ENCODE assay signal across 18 cellular contexts in genomic region chr16:77499373-77500285, GRCh38.
DNase-seq lines count a peak whose midpoint lies in the region; ATAC-seq, FAIRE-seq and TF ChIP-seq lines count a peak whose summit lies in the region.
"Had no signal": no experiment of that assay in that cellular context is flagged by ENCODE, and none has a peak within 500 bp of the region (broad histone marks: within the 10 kb centered on the region; RNA-seq: fewer than 3 reads in every experiment).

No MANE protein-coding gene starts in this region.

- TF ChIP-seq CTCF in MCF 10A (IDR thresholded peaks at IDR 0.05; ENCODE audit: unreplicated experiment) (no peak), breast epithelium (IDR thresholded peaks at IDR 0.05) (no peak), endothelial cell of umbilical vein (IDR thresholded peaks at IDR 0.05; ENCODE audit: extremely low read depth in 1 of 2, insufficient read depth in 1 of 2, low read depth in 1 of 2, low read length in 2 of 2) (no peak), left lung (IDR thresholded peaks at IDR 0.05) (no peak), vagina (IDR thresholded peaks at IDR 0.05) (no peak), upper lobe of right lung (IDR thresholded peaks at IDR 0.05) (no peak)

- H3K27me3 Mint-ChIP-seq in MCF 10A (ENCODE audit: insufficient read depth, unreplicated experiment) = peaks cover 12% of the 10 kb centered on the region

- no peak overlapping the region for H3K4me3 Mint-ChIP-seq in MCF 10A (ENCODE audit: unreplicated experiment)
- H3K4me3 Mint-ChIP-seq: stimulated activated naive CD8-positive, alpha-beta T cell treated with anti-CD3 and anti-CD28 coated beads, Interleukin-15, Interleukin-2, amounts not matched to agents 100 ng/mL and 50 ng/mL, for 24 hours; T-cell had no signal

- H3K4me3 ChIP-seq in breast epithelium (no peak overlapping the region), endothelial cell of umbilical vein (replicated peaks in 1 of 3; ENCODE audit: insufficient read depth in 1 of 3, low read depth in 1 of 3, low read length in 3 of 3) (no peak overlapping the region), left lung (no peak overlapping the region), vagina (no peak overlapping the region), H7 (ENCODE audit: insufficient read depth, low read depth, low read length) (no peak overlapping the region), upper lobe of right lung (no peak overlapping the region)

- no peaks in the 10 kb centered on the region for H3K36me3 Mint-ChIP-seq in MCF 10A (ENCODE audit: insufficient read depth, unreplicated experiment)
- H3K36me3 Mint-ChIP-seq: T-cell had no signal

- BruUV-seq in MCF 10A (replicated peaks; lab: Mats Ljungman, UMichigan) (no TSS peak), endothelial cell of umbilical vein (replicated peaks; lab: Mats Ljungman, UMichigan) (TSS peak; percentile 99)

- H3K4me1 ChIP-seq in breast epithelium (no peaks in the 10 kb centered on the region), endothelial cell of umbilical vein (ENCODE audit: control insufficient read depth, extremely low read depth, insufficient read depth, low read length) (peaks cover 23% of the 10 kb centered on the region), left lung (no peaks in the 10 kb centered on the region), vagina (peaks cover 12% of the 10 kb centered on the region), upper lobe of right lung (no peaks in the 10 kb centered on the region)

- no peak overlapping the region for H3K27ac ChIP-seq in breast epithelium
- peak overlapping the region; percentile 21 for H3K27ac ChIP-seq in endothelial cell of umbilical vein (ENCODE audit: insufficient read depth, low read depth, low read length)
- no peak overlapping the region for H3K27ac ChIP-seq in left lung
- peak overlapping the region; percentile 5 for H3K27ac ChIP-seq in vagina
- no peak overlapping the region for H3K27ac ChIP-seq in upper lobe of right lung
- H3K27ac ChIP-seq: 22Rv1, KMS-11 had no signal

- POLR2A ChIA-PET in MCF 10A (lab: Yijun Ruan, JAX) = no interaction called here
- POLR2A ChIA-PET in endothelial cell of umbilical vein (lab: Charles Lee) = no interaction called here

- no peak overlapping the region for H3K27ac Mint-ChIP-seq in MCF 10A (ENCODE audit: low read depth, unreplicated experiment)
- H3K27ac Mint-ChIP-seq: stimulated activated naive CD8-positive, alpha-beta T cell treated with anti-CD3 and anti-CD28 coated beads, Interleukin-15, Interleukin-2, amounts not matched to agents 100 ng/mL and 50 ng/mL, for 24 hours; T-cell had no signal

- H3K9ac ChIP-seq in endothelial cell of umbilical vein (replicated peaks; ENCODE audit: extremely low read depth, insufficient read depth, low read length) = peak overlapping the region; percentile 30
- H3K9ac ChIP-seq: KMS-11 had no signal

- no peaks in the 10 kb centered on the region for H3K9me1 ChIP-seq in endothelial cell of umbilical vein (replicated peaks; ENCODE audit: control insufficient read depth, extremely low read depth, insufficient read depth, low read length)

- peak; percentile 39 for ATAC-seq in left lung
- no peak for ATAC-seq in HG03460 (IDR thresholded peaks at IDR 0.05; ENCODE audit: unreplicated experiment)
- no peak for ATAC-seq in upper lobe of right lung
- ATAC-seq: T-cell had no signal

- no peaks in the 10 kb centered on the region for H3K9me3 Mint-ChIP-seq in MCF 10A (ENCODE audit: unreplicated experiment)
- H3K9me3 Mint-ChIP-seq: stimulated activated naive CD8-positive, alpha-beta T cell treated with anti-CD3 and anti-CD28 coated beads, Interleukin-15, Interleukin-2, amounts not matched to agents 100 ng/mL and 50 ng/mL, for 24 hours had no signal

- CTCF ChIA-PET in MCF 10A (lab: Yijun Ruan, JAX) (no interaction called here), endothelial cell of umbilical vein (lab: Charles Lee) (interaction anchor here (1.3 kb wide), 1 partner anchor 62 kb away, joined by 4 read pairs; no protein-coding TSS in a partner anchor)

- H3K27me3 ChIP-seq in breast epithelium = no peaks in the 10 kb centered on the region
- no peaks in the 10 kb centered on the region for H3K27me3 ChIP-seq in endothelial cell of umbilical vein (ENCODE audit: control insufficient read depth in 2 of 2, insufficient read depth in 2 of 2, low read length in 2 of 2)
- H3K27me3 ChIP-seq in left lung = no peaks in the 10 kb centered on the region
- H3K27me3 ChIP-seq in vagina = no peaks in the 10 kb centered on the region
- H3K27me3 ChIP-seq in H7 (ENCODE audit: control insufficient read depth, insufficient read depth, low read length) = no peaks in the 10 kb centered on the region; the same call in 1 of the 2 replicates
- H3K27me3 ChIP-seq in upper lobe of right lung = no peaks in the 10 kb centered on the region

- H4K20me1 ChIP-seq in endothelial cell of umbilical vein (replicated peaks; ENCODE audit: control insufficient read depth, extremely low read depth, insufficient read depth, low read length) = no peaks in the 10 kb centered on the region

- H3K4me2 ChIP-seq in endothelial cell of umbilical vein (ENCODE audit: insufficient read depth, low read length) = no peak overlapping the region
- H3K4me2 ChIP-seq: KMS-11 had no signal

- DNase-seq in MCF 10A (ENCODE audit: unreplicated experiment) (peak; percentile 71), breast epithelium (ENCODE audit: low spot score in 2 of 2) (no peak), endothelial cell of umbilical vein (ENCODE audit: low read depth, low spot score) (peak; percentile 91), left lung (no peak), vagina (ENCODE audit: extremely low spot score in 2 of 2) (no peak), H7 (no peak), upper lobe of right lung (no peak)
- DNase-seq: activated CD8-positive, alpha-beta memory T cell treated with anti-CD3 and anti-CD28 coated beads, Interleukin-2, amount 50 U/mL, for 48 hours; central memory CD4-positive, alpha-beta T cell; DMS53; glutamatergic neuron; NCI-H69; stimulated activated CD4-positive, alpha-beta T cell treated with anti-CD3 and anti-CD28 coated beads, Interleukin-15, amount 100 ng/mL, for 24 hours; T-cell had no signal

- peak overlapping the region; percentile 41 for H2AFZ ChIP-seq in endothelial cell of umbilical vein (ENCODE audit: low read depth, low read length)

- no peaks in the 10 kb centered on the region for H3K36me3 ChIP-seq in breast epithelium
- H3K36me3 ChIP-seq in endothelial cell of umbilical vein (ENCODE audit: control insufficient read depth in 2 of 2, extremely low read depth in 1 of 2, insufficient read depth in 2 of 2, low read length in 2 of 2) = no peaks in the 10 kb centered on the region
- H3K36me3 ChIP-seq in left lung = no peaks in the 10 kb centered on the region
- H3K36me3 ChIP-seq in vagina = no peaks in the 10 kb centered on the region
- H3K36me3 ChIP-seq in H7 (replicated peaks; ENCODE audit: control insufficient read depth, insufficient read depth, low read length) = no peaks in the 10 kb centered on the region
- H3K36me3 ChIP-seq in upper lobe of right lung = no peaks in the 10 kb centered on the region

- H3K79me2 ChIP-seq in endothelial cell of umbilical vein (ENCODE audit: control insufficient read depth, insufficient read depth, low read length) = no peaks in the 10 kb centered on the region

- no peaks in the 10 kb centered on the region for H3K9me3 ChIP-seq in breast epithelium
- no peaks in the 10 kb centered on the region for H3K9me3 ChIP-seq in endothelial cell of umbilical vein (replicated peaks; ENCODE audit: control insufficient read depth, insufficient read depth, low read length)
- H3K9me3 ChIP-seq in left lung = no peaks in the 10 kb centered on the region
- H3K9me3 ChIP-seq in vagina = no peaks in the 10 kb centered on the region
- no peaks in the 10 kb centered on the region for H3K9me3 ChIP-seq in upper lobe of right lung

- no peaks in the 10 kb centered on the region for H3K4me1 Mint-ChIP-seq in MCF 10A (ENCODE audit: insufficient read depth, unreplicated experiment)
- H3K4me1 Mint-ChIP-seq: T-cell had no signal

- TF ChIP-seq POLR2A in breast epithelium (IDR thresholded peaks at IDR 0.05) = no peak
- TF ChIP-seq POLR2A in endothelial cell of umbilical vein (IDR thresholded peaks at IDR 0.05; ENCODE audit: low read depth, low read length) = no peak
- no peak for TF ChIP-seq POLR2A in vagina (IDR thresholded peaks at IDR 0.05)

- intact Hi-C loops in MCF 10A (cut with micrococcal nuclease) = no loop called here
- intact Hi-C loops in breast epithelium (cut with DNase I; ENCODE audit: low total_unique reads) = no loop called here
- intact Hi-C loops in endothelial cell of umbilical vein (cut with micrococcal nuclease) = loop anchor here (1.0 to 10.0 kb wide), 6 partner anchors 31 to 225 kb away; partner anchors contain the start of gene NUDT7
- intact Hi-C loops in left lung (cut with DNase I) = loop anchor here in 1 of 2 donors (10.0 kb wide), 1 partner anchor 65 kb away; the partner anchor contains the start of gene ADAMTS18
- intact Hi-C loops in vagina (cut with DNase I) = no loop called here
- intact Hi-C loops in upper lobe of right lung (cut with DNase I) = no loop called here

- FAIRE-seq in endothelial cell of umbilical vein (lab: Jason Lieb, UNC) = peak; percentile 93

- dilution Hi-C loops in endothelial cell of umbilical vein (cut with MboI; ENCODE audit: extremely low pct_ligation_motif_present, low sequenced_read_pairs) = no loop called here

TF ChIP-seq in endothelial cell of umbilical vein, 7 proteins besides CTCF, POLR2A, EP300 and RAD21:
- TF ChIP-seq FOS (IDR thresholded peaks at IDR 0.05; ENCODE audit: borderline replicate concordance, insufficient read depth, low read length) (peak; percentile 77), MAX (IDR thresholded peaks at IDR 0.05; ENCODE audit: insufficient read depth, insufficient read length) (no peak), EZH2 (IDR thresholded peaks at IDR 0.05; ENCODE audit: borderline replicate concordance, low read depth, low read length, severe bottlenecking) (no peak), JUN (IDR thresholded peaks at IDR 0.05; ENCODE audit: borderline replicate concordance, insufficient read depth, insufficient read length, low read depth) (peak; percentile 45), GATA2 (IDR thresholded peaks at IDR 0.05; ENCODE audit: insufficient read depth, insufficient read length, low read depth, low read length) (peak; percentile 51), POLR2AphosphoS5 (IDR thresholded peaks at IDR 0.05; ENCODE audit: insufficient read depth, low read depth, low read length) (peak; percentile 40), MYC (IDR thresholded peaks at IDR 0.05; ENCODE audit: low read depth, low read length) (no peak)

Comparison
In these comparisons a context has a peak if more than half of its experiments do, and no peak if none do; other contexts are left out.
1. DNase-seq: peak in MCF 10A (single experiment) and endothelial cell of umbilical vein (single experiment); none in breast epithelium (0 of 2), left lung (0 of 2), vagina (0 of 2), H7 (single experiment) and upper lobe of right lung (single experiment).
2. H3K27ac ChIP-seq: peak in endothelial cell of umbilical vein (single experiment) and vagina (single experiment); none in breast epithelium (0 of 2), left lung (0 of 2) and upper lobe of right lung (single experiment).